Comparison of ENCODE assay signal across 20 cellular contexts in genomic region chr7:101563933-101564777, GRCh38.
DNase-seq lines count a peak whose midpoint lies in the region; ATAC-seq, FAIRE-seq and TF ChIP-seq lines count a peak whose summit lies in the region.
"Had no signal": no experiment of that assay in that cellular context is flagged by ENCODE, and none has a peak within 500 bp of the region (broad histone marks: within the 10 kb centered on the region; RNA-seq: fewer than 3 reads in every experiment).

No MANE protein-coding gene starts in this region.

- POLR2A ChIA-PET in GM10248 (lab: Yijun Ruan, JAX): no interaction called here

- H3K4me1 ChIP-seq in Karpas-422 (ENCODE audit: low read length) (no peaks in the 10 kb centered on the region), kidney (ENCODE audit: control insufficient read depth in 1 of 2, insufficient read depth in 1 of 2, low read depth in 1 of 2, low read length in 2 of 2) (peaks cover 0 to 2% of the 10 kb centered on the region in 2 donors), skeletal muscle tissue (ENCODE audit: control insufficient read depth in 3 of 3, insufficient read depth in 3 of 3, low read length in 3 of 3) (peaks cover 3 to 15% (median 4%) of the 10 kb centered on the region in 3 donors)
- H3K4me1 ChIP-seq: colonic mucosa, tibial artery had no signal

- intact Hi-C loops in kidney (cut with DNase I): no loop called here

- no peaks in the 10 kb centered on the region for H3K9me2 ChIP-seq in Karpas-422 (replicated peaks; ENCODE audit: insufficient read depth, low read length)

- no peak overlapping the region for H3K4me2 ChIP-seq in Karpas-422 (ENCODE audit: low read depth, low read length, poor library complexity, severe bottlenecking)

- H3K36me3 ChIP-seq in Karpas-422 (ENCODE audit: insufficient read depth, low read length) (no peaks in the 10 kb centered on the region), kidney (ENCODE audit: control insufficient read depth in 1 of 2, insufficient read depth in 2 of 2, low read length in 2 of 2) (no peaks in the 10 kb centered on the region), skeletal muscle tissue (ENCODE audit: control insufficient read depth in 3 of 3, insufficient read depth in 3 of 3, low read length in 3 of 3) (no peaks in the 10 kb centered on the region)
- H3K36me3 ChIP-seq: colonic mucosa, tibial artery had no signal

- H2AFZ ChIP-seq in Karpas-422 (ENCODE audit: low read length): no peak overlapping the region

- H3K79me2 ChIP-seq in Karpas-422 (ENCODE audit: low read length): no peaks in the 10 kb centered on the region

- H3K9ac ChIP-seq in Karpas-422 (ENCODE audit: low read length) (no peak overlapping the region), kidney (ENCODE audit: low read length in 2 of 2) (no peak overlapping the region), skeletal muscle tissue (ENCODE audit: low read depth in 1 of 3, low read length in 3 of 3) (no peak overlapping the region)

- CTCF ChIA-PET in GM10248 (lab: Yijun Ruan, JAX): interaction anchor here (0.7 kb wide), 1 partner anchor 11 kb away, joined by 3 read pairs; no protein-coding TSS in a partner anchor

- DNase-seq in GM10248 (ENCODE audit: extremely low spot score) (peak; percentile 9), Karpas-422 (peak; percentile 19), kidney (peak; percentile 48), NCI-H2196 treated with DMSO at 0.1 percent for 48 hours (lab: John Stamatoyannopoulos, UW; ENCODE audit: unreplicated experiment) (no peak), glomerular visceral epithelial cell (ENCODE audit: extremely low spot score) (no peak)
- DNase-seq in activated CD4-positive, alpha-beta T cell treated with anti-CD3 and anti-CD28 coated beads, Interleukin-2, amount 50 U/mL, for 48 hours: no peak
- DNase-seq: activated CD4-positive, alpha-beta T cell treated with anti-CD3 and anti-CD28 coated beads for 1 hour; CD4-positive, alpha-beta T cell; DMS153; GDM1; NCI-H2171; T1000 had no signal

- no peak overlapping the region for H3K27ac ChIP-seq in Karpas-422 (ENCODE audit: low read length)
- H3K27ac ChIP-seq in kidney (ENCODE audit: low read depth in 2 of 2, low read length in 2 of 2): no peak overlapping the region
- no peak overlapping the region for H3K27ac ChIP-seq in skeletal muscle tissue (ENCODE audit: low read depth, low read length)
- H3K27ac ChIP-seq: colonic mucosa, RWPE1, tibial artery had no signal

- H4K20me1 ChIP-seq in Karpas-422 (ENCODE audit: insufficient read depth, low read depth, low read length): no peaks in the 10 kb centered on the region

- no peaks in the 10 kb centered on the region for H3K27me3 ChIP-seq in Karpas-422 (ENCODE audit: low read length)
- peaks cover 3 to 25% (median 16%) of the 10 kb centered on the region in 3 donors for H3K27me3 ChIP-seq in skeletal muscle tissue (ENCODE audit: control insufficient read depth in 3 of 3, insufficient read depth in 3 of 3, low read length in 3 of 3)
- H3K27me3 ChIP-seq: colonic mucosa had no signal

- TF ChIP-seq CTCF in GM10248 (IDR thresholded peaks at IDR 0.05; ENCODE audit: control extremely low read depth, extremely low read depth, low read depth, missing control alignments): no peak
- no peak for TF ChIP-seq CTCF in kidney (IDR thresholded peaks at IDR 0.05; ENCODE audit: borderline replicate concordance, extremely low read depth, insufficient read depth)

- H3K9me3 ChIP-seq in Karpas-422 (ENCODE audit: low read length) (no peaks in the 10 kb centered on the region), kidney (ENCODE audit: control insufficient read depth in 1 of 2, low read length in 2 of 2) (peaks cover 0 to 5% of the 10 kb centered on the region in 2 donors), skeletal muscle tissue (ENCODE audit: control insufficient read depth in 3 of 3, low read length in 3 of 3) (no peaks in the 10 kb centered on the region)
- H3K9me3 ChIP-seq: colonic mucosa, tibial artery had no signal

- no peak for FAIRE-seq in kidney (lab: Jason Lieb, UNC)
- FAIRE-seq: endometrium had no signal

- no peak for ATAC-seq in HG03432 (IDR thresholded peaks at IDR 0.05; ENCODE audit: unreplicated experiment)
- ATAC-seq: activated T-helper 17 cell treated with anti-CD3 and anti-CD28 coated beads, Interleukin-2, amount 50 U/mL, for 72 hours; sciatic nerve had no signal

- H3K4me3 ChIP-seq in Karpas-422 (ENCODE audit: low read length) (no peak overlapping the region), kidney (ENCODE audit: low read length in 2 of 2) (no peak overlapping the region), skeletal muscle tissue (ENCODE audit: low read length in 3 of 3) (peak overlapping the region in 2 of 3 donors; percentile 24 to 45)
- H3K4me3 ChIP-seq: colonic mucosa, tibial artery had no signal

Comparison
In these comparisons a context has a peak if more than half of its experiments do, and no peak if none do; other contexts are left out.
1. DNase-seq: peak in GM10248 (single experiment), Karpas-422 (single experiment) and kidney (single experiment); none in activated CD4-positive, alpha-beta T cell treated with anti-CD3 and anti-CD28 coated beads, Interleukin-2, amount 50 U/mL, for 48 hours (0 of 2), NCI-H2196 treated with DMSO at 0.1 percent for 48 hours (single experiment) and glomerular visceral epithelial cell (single experiment).
2. H3K4me3 ChIP-seq: peak in skeletal muscle tissue (2 of 3); none in Karpas-422 (single experiment) and kidney (0 of 2).